Comparison of ENCODE assay signal across 1 cellular context in the genomic region with DNA sequence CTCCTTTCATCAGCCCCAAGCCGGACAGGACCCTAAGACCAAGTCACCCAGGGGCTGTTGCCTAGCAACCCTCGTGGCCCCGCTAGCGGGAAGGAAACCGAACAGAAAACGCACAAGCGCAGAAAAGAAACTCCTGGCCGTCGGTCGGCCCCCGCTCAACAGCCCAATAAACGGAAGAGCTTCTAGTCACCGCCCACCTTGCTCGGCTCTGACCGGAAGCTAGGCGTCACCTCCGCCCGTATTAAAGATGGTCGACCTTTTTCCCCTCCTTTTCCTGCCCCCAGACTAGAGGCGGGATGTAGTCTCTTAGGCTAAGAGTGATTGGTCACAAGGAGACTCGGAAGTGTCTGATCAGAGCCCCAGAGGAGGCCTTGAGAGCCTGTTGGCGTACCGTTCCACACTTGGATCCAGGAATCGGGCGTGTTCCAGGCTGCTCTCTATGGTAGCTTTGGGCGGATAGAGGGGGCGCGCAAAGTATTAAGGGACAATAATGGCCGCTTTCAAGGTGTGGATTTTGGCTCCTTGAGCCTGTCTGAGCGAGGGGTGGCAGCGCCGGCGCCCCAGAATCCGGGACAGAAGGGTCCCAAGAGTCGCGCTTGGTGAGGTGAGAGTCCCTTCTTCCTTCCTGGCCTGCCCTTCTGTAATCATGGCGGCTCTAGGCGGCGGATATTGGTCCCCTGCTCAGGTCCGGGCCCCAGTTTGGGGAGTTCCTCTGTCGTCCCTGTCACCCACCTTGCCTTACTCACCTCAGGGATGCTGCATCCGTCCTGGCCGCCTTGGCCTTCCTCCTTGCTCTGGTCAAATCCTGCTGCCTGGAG.
TF ChIP-seq lines count a peak whose summit lies in the region.

A gene (plus strand): TSS at position 400 of the 818 bp plus-strand sequence. CDS start 2,311 bp downstream, outside the sequence.
A gene (minus strand): TSS at position 173 of the 818 bp plus-strand sequence. CDS start 2,871 bp downstream, outside the sequence.

TF ChIP-seq in HepG2, 621 proteins besides CTCF, POLR2A, EP300 and RAD21 (continued from another document and continues in another):
- TF ChIP-seq, protein P1, sequence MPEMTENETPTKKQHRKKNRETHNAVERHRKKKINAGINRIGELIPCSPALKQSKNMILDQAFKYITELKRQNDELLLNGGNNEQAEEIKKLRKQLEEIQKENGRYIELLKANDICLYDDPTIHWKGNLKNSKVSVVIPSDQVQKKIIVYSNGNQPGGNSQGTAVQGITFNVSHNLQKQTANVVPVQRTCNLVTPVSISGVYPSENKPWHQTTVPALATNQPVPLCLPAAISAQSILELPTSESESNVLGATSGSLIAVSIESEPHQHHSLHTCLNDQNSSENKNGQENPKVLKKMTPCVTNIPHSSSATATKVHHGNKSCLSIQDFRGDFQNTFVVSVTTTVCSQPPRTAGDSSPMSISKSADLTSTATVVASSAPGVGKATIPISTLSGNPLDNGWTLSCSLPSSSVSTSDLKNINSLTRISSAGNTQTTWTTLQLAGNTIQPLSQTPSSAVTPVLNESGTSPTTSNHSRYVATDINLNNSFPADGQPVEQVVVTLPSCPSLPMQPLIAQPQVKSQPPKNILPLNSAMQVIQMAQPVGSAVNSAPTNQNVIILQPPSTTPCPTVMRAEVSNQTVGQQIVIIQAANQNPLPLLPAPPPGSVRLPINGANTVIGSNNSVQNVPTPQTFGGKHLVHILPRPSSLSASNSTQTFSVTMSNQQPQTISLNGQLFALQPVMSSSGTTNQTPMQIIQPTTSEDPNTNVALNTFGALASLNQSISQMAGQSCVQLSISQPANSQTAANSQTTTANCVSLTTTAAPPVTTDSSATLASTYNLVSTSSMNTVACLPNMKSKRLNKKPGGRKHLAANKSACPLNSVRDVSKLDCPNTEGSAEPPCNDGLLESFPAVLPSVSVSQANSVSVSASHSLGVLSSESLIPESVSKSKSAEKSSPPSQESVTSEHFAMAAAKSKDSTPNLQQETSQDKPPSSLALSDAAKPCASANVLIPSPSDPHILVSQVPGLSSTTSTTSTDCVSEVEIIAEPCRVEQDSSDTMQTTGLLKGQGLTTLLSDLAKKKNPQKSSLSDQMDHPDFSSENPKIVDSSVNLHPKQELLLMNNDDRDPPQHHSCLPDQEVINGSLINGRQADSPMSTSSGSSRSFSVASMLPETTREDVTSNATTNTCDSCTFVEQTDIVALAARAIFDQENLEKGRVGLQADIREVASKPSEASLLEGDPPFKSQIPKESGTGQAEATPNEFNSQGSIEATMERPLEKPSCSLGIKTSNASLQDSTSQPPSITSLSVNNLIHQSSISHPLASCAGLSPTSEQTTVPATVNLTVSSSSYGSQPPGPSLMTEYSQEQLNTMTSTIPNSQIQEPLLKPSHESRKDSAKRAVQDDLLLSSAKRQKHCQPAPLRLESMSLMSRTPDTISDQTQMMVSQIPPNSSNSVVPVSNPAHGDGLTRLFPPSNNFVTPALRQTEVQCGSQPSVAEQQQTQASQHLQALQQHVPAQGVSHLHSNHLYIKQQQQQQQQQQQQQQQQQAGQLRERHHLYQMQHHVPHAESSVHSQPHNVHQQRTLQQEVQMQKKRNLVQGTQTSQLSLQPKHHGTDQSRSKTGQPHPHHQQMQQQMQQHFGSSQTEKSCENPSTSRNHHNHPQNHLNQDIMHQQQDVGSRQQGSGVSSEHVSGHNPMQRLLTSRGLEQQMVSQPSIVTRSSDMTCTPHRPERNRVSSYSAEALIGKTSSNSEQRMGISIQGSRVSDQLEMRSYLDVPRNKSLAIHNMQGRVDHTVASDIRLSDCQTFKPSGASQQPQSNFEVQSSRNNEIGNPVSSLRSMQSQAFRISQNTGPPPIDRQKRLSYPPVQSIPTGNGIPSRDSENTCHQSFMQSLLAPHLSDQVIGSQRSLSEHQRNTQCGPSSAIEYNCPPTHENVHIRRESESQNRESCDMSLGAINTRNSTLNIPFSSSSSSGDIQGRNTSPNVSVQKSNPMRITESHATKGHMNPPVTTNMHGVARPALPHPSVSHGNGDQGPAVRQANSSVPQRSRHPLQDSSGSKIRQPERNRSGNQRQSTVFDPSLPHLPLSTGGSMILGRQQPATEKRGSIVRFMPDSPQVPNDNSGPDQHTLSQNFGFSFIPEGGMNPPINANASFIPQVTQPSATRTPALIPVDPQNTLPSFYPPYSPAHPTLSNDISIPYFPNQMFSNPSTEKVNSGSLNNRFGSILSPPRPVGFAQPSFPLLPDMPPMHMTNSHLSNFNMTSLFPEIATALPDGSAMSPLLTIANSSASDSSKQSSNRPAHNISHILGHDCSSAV (CRISPR knock-in tag; IDR thresholded peaks at IDR 0.05; ENCODE audit: borderline replicate concordance): 0 out of 2 replicates have a peak, but pooled peaks have one; percentile 30
- TF ChIP-seq ZNF7 (CRISPR knock-in tag; IDR thresholded peaks at IDR 0.05) (no peak), CC2D1A (CRISPR knock-in tag; IDR thresholded peaks at IDR 0.05) (no peak), DR1 (CRISPR knock-in tag; IDR thresholded peaks at IDR 0.05) (peak; percentile 64), ZNF782 (CRISPR knock-in tag; IDR thresholded peaks at IDR 0.05; ENCODE audit: borderline replicate concordance) (no peak), PHF20 (CRISPR knock-in tag; IDR thresholded peaks at IDR 0.05) (peak; percentile 97), GPN1 (CRISPR knock-in tag; IDR thresholded peaks at IDR 0.05; ENCODE audit: borderline replicate concordance) (0 out of 2 replicates have a peak, but pooled peaks have one; percentile 56), PRPF4 (IDR thresholded peaks at IDR 0.05; ENCODE audit: low read depth, low read length, poor library complexity, severe bottlenecking) (no peak), ZNF75D (CRISPR knock-in tag; IDR thresholded peaks at IDR 0.05; ENCODE audit: borderline replicate concordance) (no peak), ZFP41 (CRISPR knock-in tag; IDR thresholded peaks at IDR 0.05; ENCODE audit: borderline replicate concordance) (no peak), HMG20A (CRISPR knock-in tag; IDR thresholded peaks at IDR 0.05; ENCODE audit: borderline replicate concordance) (no peak), SMAD3 (CRISPR knock-in tag; IDR thresholded peaks at IDR 0.05) (peak; percentile 55), KLF9 (CRISPR knock-in tag; IDR thresholded peaks at IDR 0.05; ENCODE audit: low read depth) (0 out of 2 replicates have a peak, but pooled peaks have one; percentile 19), ZNF326 (CRISPR knock-in tag; IDR thresholded peaks at IDR 0.05; ENCODE audit: borderline replicate concordance) (no peak), SNAPC2 (CRISPR knock-in tag; IDR thresholded peaks at IDR 0.05) (peak; percentile 56; the same call in 1 of the 2 replicates), ELF1 (CRISPR knock-in tag; IDR thresholded peaks at IDR 0.05) (peak; percentile 94), ZFP37 (CRISPR knock-in tag; IDR thresholded peaks at IDR 0.05; ENCODE audit: borderline replicate concordance) (no peak; the same call in 1 of the 2 replicates), NONO (IDR thresholded peaks at IDR 0.05) (no peak), NONO (CRISPR knock-in tag; conservative IDR thresholded peaks at IDR 0.05) (no peak), ZNF841 (CRISPR knock-in tag; IDR thresholded peaks at IDR 0.05; ENCODE audit: borderline replicate concordance) (no peak), ZFP36L2 (CRISPR knock-in tag; IDR thresholded peaks at IDR 0.05) (no peak), CBFB (CRISPR knock-in tag; IDR thresholded peaks at IDR 0.05) (no peak; the same call in 1 of the 2 replicates), GLI4 (CRISPR knock-in tag; IDR thresholded peaks at IDR 0.05; ENCODE audit: borderline replicate concordance) (peak; percentile 91; the same call in 1 of the 2 replicates), ZNF776 (CRISPR knock-in tag; IDR thresholded peaks at IDR 0.05) (peak; percentile 75; the same call in 1 of the 2 replicates), ZNF724P (CRISPR knock-in tag; IDR thresholded peaks at IDR 0.05; ENCODE audit: borderline replicate concordance) (no peak; the same call in 1 of the 2 replicates)
- TF ChIP-seq, protein P2, sequence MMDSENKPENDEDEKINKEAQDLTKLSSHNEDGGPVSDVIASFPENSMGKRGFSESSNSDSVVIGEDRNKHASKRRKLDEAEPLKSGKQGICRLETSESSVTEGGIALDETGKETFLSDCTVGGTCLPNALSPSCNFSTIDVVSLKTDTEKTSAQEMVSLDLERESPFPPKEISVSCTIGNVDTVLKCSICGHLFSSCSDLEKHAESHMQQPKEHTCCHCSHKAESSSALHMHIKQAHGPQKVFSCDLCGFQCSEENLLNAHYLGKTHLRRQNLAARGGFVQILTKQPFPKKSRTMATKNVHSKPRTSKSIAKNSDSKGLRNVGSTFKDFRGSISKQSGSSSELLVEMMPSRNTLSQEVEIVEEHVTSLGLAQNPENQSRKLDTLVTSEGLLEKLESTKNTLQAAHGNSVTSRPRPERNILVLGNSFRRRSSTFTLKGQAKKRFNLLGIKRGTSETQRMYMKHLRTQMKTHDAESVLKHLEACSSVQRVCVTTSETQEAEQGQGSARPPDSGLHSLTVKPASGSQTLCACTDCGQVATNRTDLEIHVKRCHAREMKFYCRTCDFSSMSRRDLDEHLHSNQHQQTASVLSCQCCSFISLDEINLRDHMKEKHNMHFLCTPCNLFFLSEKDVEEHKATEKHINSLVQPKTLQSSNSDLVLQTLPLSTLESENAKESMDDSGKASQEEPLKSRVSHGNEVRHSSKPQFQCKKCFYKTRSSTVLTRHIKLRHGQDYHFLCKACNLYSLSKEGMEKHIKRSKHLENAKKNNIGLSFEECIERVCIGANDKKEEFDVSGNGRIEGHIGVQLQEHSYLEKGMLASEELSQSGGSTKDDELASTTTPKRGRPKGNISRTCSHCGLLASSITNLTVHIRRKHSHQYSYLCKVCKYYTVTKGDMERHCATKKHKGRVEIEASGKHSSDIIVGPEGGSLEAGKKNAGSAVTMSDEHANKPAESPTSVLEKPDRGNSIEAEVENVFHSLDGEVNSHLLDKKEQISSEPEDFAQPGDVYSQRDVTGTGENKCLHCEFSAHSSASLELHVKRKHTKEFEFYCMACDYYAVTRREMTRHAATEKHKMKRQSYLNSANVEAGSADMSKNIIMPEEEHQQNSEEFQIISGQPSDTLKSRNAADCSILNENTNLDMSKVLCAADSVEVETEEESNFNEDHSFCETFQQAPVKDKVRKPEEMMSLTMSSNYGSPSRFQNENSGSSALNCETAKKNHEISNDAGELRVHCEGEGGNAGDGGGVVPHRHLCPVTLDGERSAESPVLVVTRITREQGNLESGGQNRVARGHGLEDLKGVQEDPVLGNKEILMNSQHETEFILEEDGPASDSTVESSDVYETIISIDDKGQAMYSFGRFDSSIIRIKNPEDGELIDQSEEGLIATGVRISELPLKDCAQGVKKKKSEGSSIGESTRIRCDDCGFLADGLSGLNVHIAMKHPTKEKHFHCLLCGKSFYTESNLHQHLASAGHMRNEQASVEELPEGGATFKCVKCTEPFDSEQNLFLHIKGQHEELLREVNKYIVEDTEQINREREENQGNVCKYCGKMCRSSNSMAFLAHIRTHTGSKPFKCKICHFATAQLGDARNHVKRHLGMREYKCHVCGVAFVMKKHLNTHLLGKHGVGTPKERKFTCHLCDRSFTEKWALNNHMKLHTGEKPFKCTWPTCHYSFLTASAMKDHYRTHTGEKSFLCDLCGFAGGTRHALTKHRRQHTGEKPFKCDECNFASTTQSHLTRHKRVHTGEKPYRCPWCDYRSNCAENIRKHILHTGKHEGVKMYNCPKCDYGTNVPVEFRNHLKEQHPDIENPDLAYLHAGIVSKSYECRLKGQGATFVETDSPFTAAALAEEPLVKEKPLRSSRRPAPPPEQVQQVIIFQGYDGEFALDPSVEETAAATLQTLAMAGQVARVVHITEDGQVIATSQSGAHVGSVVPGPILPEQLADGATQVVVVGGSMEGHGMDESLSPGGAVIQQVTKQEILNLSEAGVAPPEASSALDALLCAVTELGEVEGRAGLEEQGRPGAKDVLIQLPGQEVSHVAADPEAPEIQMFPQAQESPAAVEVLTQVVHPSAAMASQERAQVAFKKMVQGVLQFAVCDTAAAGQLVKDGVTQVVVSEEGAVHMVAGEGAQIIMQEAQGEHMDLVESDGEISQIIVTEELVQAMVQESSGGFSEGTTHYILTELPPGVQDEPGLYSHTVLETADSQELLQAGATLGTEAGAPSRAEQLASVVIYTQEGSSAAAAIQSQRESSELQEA (CRISPR knock-in tag; IDR thresholded peaks at IDR 0.05; ENCODE audit: not compliant biosample characterization): peak; percentile 93
- TF ChIP-seq, protein P3, sequence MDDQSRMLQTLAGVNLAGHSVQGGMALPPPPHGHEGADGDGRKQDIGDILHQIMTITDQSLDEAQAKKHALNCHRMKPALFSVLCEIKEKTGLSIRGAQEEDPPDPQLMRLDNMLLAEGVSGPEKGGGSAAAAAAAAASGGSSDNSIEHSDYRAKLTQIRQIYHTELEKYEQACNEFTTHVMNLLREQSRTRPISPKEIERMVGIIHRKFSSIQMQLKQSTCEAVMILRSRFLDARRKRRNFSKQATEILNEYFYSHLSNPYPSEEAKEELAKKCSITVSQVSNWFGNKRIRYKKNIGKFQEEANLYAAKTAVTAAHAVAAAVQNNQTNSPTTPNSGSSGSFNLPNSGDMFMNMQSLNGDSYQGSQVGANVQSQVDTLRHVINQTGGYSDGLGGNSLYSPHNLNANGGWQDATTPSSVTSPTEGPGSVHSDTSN (CRISPR knock-in tag; IDR thresholded peaks at IDR 0.05; ENCODE audit: borderline replicate concordance): peak; percentile 28; the same call in 1 of the 2 replicates
- TF ChIP-seq, protein P4, sequence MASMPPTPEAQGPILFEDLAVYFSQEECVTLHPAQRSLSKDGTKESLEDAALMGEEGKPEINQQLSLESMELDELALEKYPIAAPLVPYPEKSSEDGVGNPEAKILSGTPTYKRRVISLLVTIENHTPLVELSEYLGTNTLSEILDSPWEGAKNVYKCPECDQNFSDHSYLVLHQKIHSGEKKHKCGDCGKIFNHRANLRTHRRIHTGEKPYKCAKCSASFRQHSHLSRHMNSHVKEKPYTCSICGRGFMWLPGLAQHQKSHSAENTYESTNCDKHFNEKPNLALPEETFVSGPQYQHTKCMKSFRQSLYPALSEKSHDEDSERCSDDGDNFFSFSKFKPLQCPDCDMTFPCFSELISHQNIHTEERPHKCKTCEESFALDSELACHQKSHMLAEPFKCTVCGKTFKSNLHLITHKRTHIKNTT (CRISPR knock-in tag; IDR thresholded peaks at IDR 0.05): no peak
- TF ChIP-seq, protein P5, sequence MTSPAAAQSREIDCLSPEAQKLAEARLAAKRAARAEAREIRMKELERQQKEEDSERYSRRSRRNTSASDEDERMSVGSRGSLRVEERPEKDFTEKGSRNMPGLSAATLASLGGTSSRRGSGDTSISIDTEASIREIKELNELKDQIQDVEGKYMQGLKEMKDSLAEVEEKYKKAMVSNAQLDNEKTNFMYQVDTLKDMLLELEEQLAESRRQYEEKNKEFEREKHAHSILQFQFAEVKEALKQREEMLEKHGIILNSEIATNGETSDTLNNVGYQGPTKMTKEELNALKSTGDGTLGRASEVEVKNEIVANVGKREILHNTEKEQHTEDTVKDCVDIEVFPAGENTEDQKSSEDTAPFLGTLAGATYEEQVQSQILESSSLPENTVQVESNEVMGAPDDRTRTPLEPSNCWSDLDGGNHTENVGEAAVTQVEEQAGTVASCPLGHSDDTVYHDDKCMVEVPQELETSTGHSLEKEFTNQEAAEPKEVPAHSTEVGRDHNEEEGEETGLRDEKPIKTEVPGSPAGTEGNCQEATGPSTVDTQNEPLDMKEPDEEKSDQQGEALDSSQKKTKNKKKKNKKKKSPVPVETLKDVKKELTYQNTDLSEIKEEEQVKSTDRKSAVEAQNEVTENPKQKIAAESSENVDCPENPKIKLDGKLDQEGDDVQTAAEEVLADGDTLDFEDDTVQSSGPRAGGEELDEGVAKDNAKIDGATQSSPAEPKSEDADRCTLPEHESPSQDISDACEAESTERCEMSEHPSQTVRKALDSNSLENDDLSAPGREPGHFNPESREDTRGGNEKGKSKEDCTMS (CRISPR knock-in tag; conservative IDR thresholded peaks at IDR 0.05): no peak
